ENCODE assay signal across 14 cellular contexts in genomic region chr17:179721-180379, GRCh38. TPM values are rescaled to one million over a fixed set of nuclear protein-coding genes. Genes with fewer than 3 reads are reported as not detected.
A peak's percentile ranks its signal among the peaks of the same experiment; 100 is the strongest.
DNase-seq lines count a peak whose midpoint lies in the region; ATAC-seq and TF ChIP-seq lines count a peak whose summit lies in the region.
"Had no signal": no experiment of that assay in that cellular context is flagged by ENCODE, and none has a peak within 500 bp of the region (broad histone marks: within the 10 kb centered on the region; RNA-seq: fewer than 3 reads in every experiment).

No MANE protein-coding gene starts in this region.

- CTCF ChIA-PET in CD8-positive, alpha-beta memory T cell (lab: Charles Lee) = interaction anchor here (0.9 to 1.2 kb wide), 2 partner anchors 15 to 81 kb away, joined by 3 read pairs; no protein-coding TSS in a partner anchor

- intact Hi-C loops in esophagus muscularis mucosa (cut with DNase I) = no loop called here
- intact Hi-C loops in thyroid gland (cut with DNase I) = no loop called here

- H3K36me3 ChIP-seq in NT2/D1 (ENCODE audit: insufficient read depth, insufficient read length, low read length) = no peaks in the 10 kb centered on the region
- H3K36me3 ChIP-seq in esophagus muscularis mucosa = no peaks in the 10 kb centered on the region
- no peaks in the 10 kb centered on the region for H3K36me3 ChIP-seq in thyroid gland
- H3K36me3 ChIP-seq in CD8-positive, alpha-beta memory T cell (ENCODE audit: insufficient read depth, low read length) = no peaks in the 10 kb centered on the region
- H3K36me3 ChIP-seq: SJSA1 had no signal

- H3K27me3 Mint-ChIP-seq in mesothelial cell of epicardium (ENCODE audit: low read depth) = peaks cover 51% of the 10 kb centered on the region
- H3K27me3 Mint-ChIP-seq in CD8-positive, alpha-beta memory T cell = peaks cover 39 to 43% of the 10 kb centered on the region in 2 donors

- DNase-seq in NT2/D1 (ENCODE audit: low read depth, low spot score) (no peak), esophagus muscularis mucosa (ENCODE audit: extremely low spot score) (no peak), mesothelial cell of epicardium (ENCODE audit: low spot score in 2 of 2, unreplicated experiment in 2 of 2) (no peak), thyroid gland (no peak)
- DNase-seq in CD8-positive, alpha-beta memory T cell = no peak
- DNase-seq: activated CD4-positive, alpha-beta T cell treated with anti-CD3 and anti-CD28 coated beads, Interleukin-2, amount 10 ng/mL, durations not matched to agents 7 days and 5 days; activated naive CD4-positive, alpha-beta T cell; COR-L47; effector CD4-positive, alpha-beta T cell; occipital lobe had no signal

- peaks cover 29% of the 10 kb centered on the region for H3K4me1 Mint-ChIP-seq in mesothelial cell of epicardium
- peaks cover 0 to 9% (median 4%) of the 10 kb centered on the region in 3 donors for H3K4me1 Mint-ChIP-seq in CD8-positive, alpha-beta memory T cell

- H3K4me1 ChIP-seq in NT2/D1 (ENCODE audit: insufficient read depth, insufficient read length) (peaks cover 17% of the 10 kb centered on the region), esophagus muscularis mucosa (peaks cover 5 to 44% (median 28%) of the 10 kb centered on the region in 4 donors), thyroid gland (peaks cover 0 to 14% of the 10 kb centered on the region in 2 donors)
- H3K4me1 ChIP-seq in CD8-positive, alpha-beta memory T cell (ENCODE audit: insufficient read depth, low read length) = no peaks in the 10 kb centered on the region
- H3K4me1 ChIP-seq: SJSA1 had no signal

- H3K9me3 ChIP-seq in NT2/D1 (ENCODE audit: insufficient read depth, low read length) (no peaks in the 10 kb centered on the region), esophagus muscularis mucosa (no peaks in the 10 kb centered on the region), thyroid gland (no peaks in the 10 kb centered on the region)
- H3K9me3 ChIP-seq in CD8-positive, alpha-beta memory T cell (ENCODE audit: low read length) = no peaks in the 10 kb centered on the region
- H3K9me3 ChIP-seq: SJSA1 had no signal

- POLR2A ChIA-PET in CD8-positive, alpha-beta memory T cell (lab: Charles Lee) = no interaction called here

- no peak overlapping the region for H3K9ac ChIP-seq in NT2/D1 (ENCODE audit: insufficient read length, low read depth)

- 23% methylated on average over 29 of the region's 33 CpGs for WGBS in esophagus muscularis mucosa
- WGBS in thyroid gland, 2 donors = 24 to 37% methylated on average over 7 to 20 of the region's 33 CpGs

- no peak overlapping the region for H3K27ac Mint-ChIP-seq in mesothelial cell of epicardium
- H3K27ac Mint-ChIP-seq in CD8-positive, alpha-beta memory T cell = no peak overlapping the region
- H3K27ac Mint-ChIP-seq: activated CD4-positive, alpha-beta T cell treated with anti-CD3 and anti-CD28 coated beads, Interleukin-2, amount 10 ng/mL, durations not matched to agents 7 days and 5 days had no signal

- H3K27ac ChIP-seq in esophagus muscularis mucosa (replicated peaks in 1 of 4) (peak overlapping the region; percentile 56 to 78 (median 74)), thyroid gland (peak overlapping the region in 2 of 3 donors; percentile 24 to 28)
- no peak overlapping the region for H3K27ac ChIP-seq in CD8-positive, alpha-beta memory T cell (ENCODE audit: low read depth, low read length)
- H3K27ac ChIP-seq: SJSA1 had no signal

- TF ChIP-seq CTCF in esophagus muscularis mucosa (IDR thresholded peaks at IDR 0.05) = no peak
- TF ChIP-seq CTCF in mesothelial cell of epicardium (IDR thresholded peaks at IDR 0.05; ENCODE audit: unreplicated experiment) = no peak
- no peak for TF ChIP-seq CTCF in thyroid gland (IDR thresholded peaks at IDR 0.05)

- peaks cover 76% of the 10 kb centered on the region for H3K27me3 ChIP-seq in NT2/D1 (ENCODE audit: insufficient read depth, insufficient read length)
- peaks cover 0 to 95% (median 12%) of the 10 kb centered on the region in 4 donors for H3K27me3 ChIP-seq in esophagus muscularis mucosa
- peaks cover 6% of the 10 kb centered on the region for H3K27me3 ChIP-seq in thyroid gland
- H3K27me3 ChIP-seq in CD8-positive, alpha-beta memory T cell (ENCODE audit: insufficient read depth, low read length, poor library complexity, severe bottlenecking) = peaks cover 16% of the 10 kb centered on the region

- TF ChIP-seq EP300 in esophagus muscularis mucosa (IDR thresholded peaks at IDR 0.05) = no peak

- no peak for TF ChIP-seq POLR2A in esophagus muscularis mucosa (IDR thresholded peaks at IDR 0.05; ENCODE audit: low read depth)
- no peak for TF ChIP-seq POLR2A in thyroid gland (IDR thresholded peaks at IDR 0.05)

- ATAC-seq in HG02981 (IDR thresholded peaks at IDR 0.05; ENCODE audit: unreplicated experiment) = no peak
- ATAC-seq in HG02938 (IDR thresholded peaks at IDR 0.05; ENCODE audit: unreplicated experiment) = no peak

- no peaks in the 10 kb centered on the region for H3K9me3 Mint-ChIP-seq in mesothelial cell of epicardium
- no peaks in the 10 kb centered on the region for H3K9me3 Mint-ChIP-seq in CD8-positive, alpha-beta memory T cell
- H3K9me3 Mint-ChIP-seq: activated CD4-positive, alpha-beta T cell treated with anti-CD3 and anti-CD28 coated beads, Interleukin-2, amount 10 ng/mL, durations not matched to agents 7 days and 5 days had no signal

- H3K4me3 ChIP-seq in NT2/D1 (ENCODE audit: insufficient read length, low read depth) (peak overlapping the region; percentile 39), esophagus muscularis mucosa (peak overlapping the region; percentile 49 to 63 (median 52)), thyroid gland (replicated peaks in 1 of 3) (peak overlapping the region in 1 of 3 donors; percentile 38)
- H3K4me3 ChIP-seq in CD8-positive, alpha-beta memory T cell (ENCODE audit: low read length) = no peak overlapping the region
- H3K4me3 ChIP-seq: SJSA1 had no signal

- H3K4me3 Mint-ChIP-seq in mesothelial cell of epicardium = peak overlapping the region; percentile 69
- peak overlapping the region in 1 of 7 donors; percentile 61 for H3K4me3 Mint-ChIP-seq in CD8-positive, alpha-beta memory T cell
- H3K4me3 Mint-ChIP-seq: activated CD4-positive, alpha-beta T cell treated with anti-CD3 and anti-CD28 coated beads, Interleukin-2, amount 10 ng/mL, durations not matched to agents 7 days and 5 days had no signal

- H3K36me3 Mint-ChIP-seq in mesothelial cell of epicardium = peaks cover 4% of the 10 kb centered on the region
- H3K36me3 Mint-ChIP-seq in CD8-positive, alpha-beta memory T cell = no peaks in the 10 kb centered on the region

RNA-seq across cellular contexts. Expression of gene DOC2B, which starts 1.6 kb away (rescaled TPM):
- 10 to 100 TPM; 10.4 to 18.0 (median 14.6) TPM for total RNA-seq in esophagus muscularis mucosa
- 55.3 to 60.2 TPM (median 59.6 TPM) in 3 replicates for total RNA-seq in mesothelial cell of epicardium
- 1 to 10 TPM; 3.6 to 8.5 (median 6.7) TPM for total RNA-seq in thyroid gland
- under 1 TPM; 0.13 to 0.15 TPM for total RNA-seq in CD8-positive, alpha-beta memory T cell
- not detected for polyA plus RNA-seq in CD8-positive, alpha-beta memory T cell
- total RNA-seq: activated CD4-positive, alpha-beta T cell treated with anti-CD3 and anti-CD28 coated beads, Interleukin-2, amount 10 ng/mL, durations not matched to agents 7 days and 5 days; SJSA1 had no signal

RNA-seq across cellular contexts. Expression of gene SCGB1C2, which starts 42.5 kb away (rescaled TPM):
- total RNA-seq in esophagus muscularis mucosa (not detected), mesothelial cell of epicardium (not detected in 3 replicates), thyroid gland (not detected)
- not detected for total RNA-seq in CD8-positive, alpha-beta memory T cell
- not detected for polyA plus RNA-seq in CD8-positive, alpha-beta memory T cell
- total RNA-seq: activated CD4-positive, alpha-beta T cell treated with anti-CD3 and anti-CD28 coated beads, Interleukin-2, amount 10 ng/mL, durations not matched to agents 7 days and 5 days; NCI-H460; occipital lobe; SJSA1 had no signal

Comparison
In these comparisons a context has a peak if more than half of its experiments do, and no peak if none do; other contexts are left out.
1. RNA of gene DOC2B, which starts 1.6 kb away (total RNA-seq): 55.3 to 60.2 TPM in mesothelial cell of epicardium, 10.4 to 18.0 TPM in esophagus muscularis mucosa and 3.6 to 8.5 TPM in thyroid gland; 0.13 to 0.15 TPM in CD8-positive, alpha-beta memory T cell; every median in the first group is over 4 times any median in the second.